Comparison of ENCODE assay signal across 1 cellular context in the genomic region with DNA sequence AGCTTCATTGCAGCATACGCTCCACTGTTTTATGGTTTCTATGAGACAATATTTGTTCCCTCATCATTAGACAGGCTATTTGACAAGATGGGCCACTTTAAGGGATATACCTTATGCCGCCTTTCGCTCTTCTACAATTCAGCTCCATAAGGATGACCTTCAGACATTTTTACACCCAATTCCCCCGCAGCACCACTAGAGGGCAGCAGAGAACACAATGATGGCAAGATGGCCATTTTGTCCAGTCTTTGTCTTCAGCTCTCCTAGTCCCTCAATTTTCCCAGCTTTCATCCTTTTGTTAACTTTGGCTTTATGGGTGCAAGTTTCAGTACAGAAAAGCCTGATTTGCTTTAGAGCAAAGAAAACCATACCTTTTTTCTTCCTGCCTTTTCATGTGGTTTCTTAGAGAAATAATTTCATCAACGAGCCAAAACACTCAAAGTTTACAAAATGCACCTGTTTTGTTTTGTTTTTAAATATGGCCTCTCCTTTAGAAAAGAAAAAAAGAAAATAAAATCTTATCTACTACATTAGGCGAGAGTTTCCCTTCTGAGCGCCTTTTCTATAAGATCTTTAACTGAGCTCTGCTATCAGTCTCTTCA.
A peak's percentile ranks its signal among the peaks of the same experiment; 100 is the strongest.
TF ChIP-seq lines count a peak whose summit lies in the region.

No MANE protein-coding gene starts in this region.

TF ChIP-seq in HepG2, 621 proteins besides CTCF, POLR2A, EP300 and RAD21 (continued from another document and continues in another):
- TF ChIP-seq, protein P1, sequence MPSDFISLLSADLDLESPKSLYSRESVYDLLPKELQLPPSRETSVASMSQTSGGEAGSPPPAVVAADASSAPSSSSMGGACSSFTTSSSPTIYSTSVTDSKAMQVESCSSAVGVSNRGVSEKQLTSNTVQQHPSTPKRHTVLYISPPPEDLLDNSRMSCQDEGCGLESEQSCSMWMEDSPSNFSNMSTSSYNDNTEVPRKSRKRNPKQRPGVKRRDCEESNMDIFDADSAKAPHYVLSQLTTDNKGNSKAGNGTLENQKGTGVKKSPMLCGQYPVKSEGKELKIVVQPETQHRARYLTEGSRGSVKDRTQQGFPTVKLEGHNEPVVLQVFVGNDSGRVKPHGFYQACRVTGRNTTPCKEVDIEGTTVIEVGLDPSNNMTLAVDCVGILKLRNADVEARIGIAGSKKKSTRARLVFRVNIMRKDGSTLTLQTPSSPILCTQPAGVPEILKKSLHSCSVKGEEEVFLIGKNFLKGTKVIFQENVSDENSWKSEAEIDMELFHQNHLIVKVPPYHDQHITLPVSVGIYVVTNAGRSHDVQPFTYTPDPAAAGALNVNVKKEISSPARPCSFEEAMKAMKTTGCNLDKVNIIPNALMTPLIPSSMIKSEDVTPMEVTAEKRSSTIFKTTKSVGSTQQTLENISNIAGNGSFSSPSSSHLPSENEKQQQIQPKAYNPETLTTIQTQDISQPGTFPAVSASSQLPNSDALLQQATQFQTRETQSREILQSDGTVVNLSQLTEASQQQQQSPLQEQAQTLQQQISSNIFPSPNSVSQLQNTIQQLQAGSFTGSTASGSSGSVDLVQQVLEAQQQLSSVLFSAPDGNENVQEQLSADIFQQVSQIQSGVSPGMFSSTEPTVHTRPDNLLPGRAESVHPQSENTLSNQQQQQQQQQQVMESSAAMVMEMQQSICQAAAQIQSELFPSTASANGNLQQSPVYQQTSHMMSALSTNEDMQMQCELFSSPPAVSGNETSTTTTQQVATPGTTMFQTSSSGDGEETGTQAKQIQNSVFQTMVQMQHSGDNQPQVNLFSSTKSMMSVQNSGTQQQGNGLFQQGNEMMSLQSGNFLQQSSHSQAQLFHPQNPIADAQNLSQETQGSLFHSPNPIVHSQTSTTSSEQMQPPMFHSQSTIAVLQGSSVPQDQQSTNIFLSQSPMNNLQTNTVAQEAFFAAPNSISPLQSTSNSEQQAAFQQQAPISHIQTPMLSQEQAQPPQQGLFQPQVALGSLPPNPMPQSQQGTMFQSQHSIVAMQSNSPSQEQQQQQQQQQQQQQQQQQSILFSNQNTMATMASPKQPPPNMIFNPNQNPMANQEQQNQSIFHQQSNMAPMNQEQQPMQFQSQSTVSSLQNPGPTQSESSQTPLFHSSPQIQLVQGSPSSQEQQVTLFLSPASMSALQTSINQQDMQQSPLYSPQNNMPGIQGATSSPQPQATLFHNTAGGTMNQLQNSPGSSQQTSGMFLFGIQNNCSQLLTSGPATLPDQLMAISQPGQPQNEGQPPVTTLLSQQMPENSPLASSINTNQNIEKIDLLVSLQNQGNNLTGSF (CRISPR knock-in tag; IDR thresholded peaks at IDR 0.05) = no peak
- TF ChIP-seq ARNT (IDR thresholded peaks at IDR 0.05) (no peak), ZNF256 (CRISPR knock-in tag; conservative IDR thresholded peaks at IDR 0.05) (no peak), HMGA1 (CRISPR knock-in tag; conservative IDR thresholded peaks at IDR 0.05) (no peak), ZNF776 (CRISPR knock-in tag; IDR thresholded peaks at IDR 0.05) (no peak), PITX1 (CRISPR knock-in tag; IDR thresholded peaks at IDR 0.05) (no peak), TMF1 (CRISPR knock-in tag; IDR thresholded peaks at IDR 0.05; ENCODE audit: low read depth) (no peak), ZBTB42 (CRISPR knock-in tag; IDR thresholded peaks at IDR 0.05) (no peak), NFYB (CRISPR knock-in tag; IDR thresholded peaks at IDR 0.05) (no peak), KDM5A (IDR thresholded peaks at IDR 0.05; ENCODE audit: borderline replicate concordance, low read length) (no peak), TGIF2 (CRISPR knock-in tag; IDR thresholded peaks at IDR 0.05) (no peak), KLF6 (CRISPR knock-in tag; IDR thresholded peaks at IDR 0.05) (no peak), SMARCE1 (IDR thresholded peaks at IDR 0.05; ENCODE audit: borderline replicate concordance) (no peak), HNRNPLL (IDR thresholded peaks at IDR 0.05; ENCODE audit: low read depth, low read length, poor library complexity, severe bottlenecking) (no peak), ZNF564 (CRISPR knock-in tag; IDR thresholded peaks at IDR 0.05) (no peak), ZNF501 (CRISPR knock-in tag; IDR thresholded peaks at IDR 0.05) (no peak), ZNF7 (CRISPR knock-in tag; IDR thresholded peaks at IDR 0.05) (no peak), HOXD1 (CRISPR knock-in tag; IDR thresholded peaks at IDR 0.05) (no peak), ESRRA (CRISPR knock-in tag; IDR thresholded peaks at IDR 0.05; ENCODE audit: low read depth) (no peak), ARHGAP35 (CRISPR knock-in tag; IDR thresholded peaks at IDR 0.05; ENCODE audit: borderline replicate concordance) (no peak), HDAC2 (CRISPR knock-in tag; IDR thresholded peaks at IDR 0.05) (no peak; the same call in 1 of the 2 replicates), ZBTB3 (CRISPR knock-in tag; IDR thresholded peaks at IDR 0.05; ENCODE audit: borderline replicate concordance, low read depth) (no peak), RARA (CRISPR knock-in tag; IDR thresholded peaks at IDR 0.05) (no peak), ZNF749 (CRISPR knock-in tag; IDR thresholded peaks at IDR 0.05; ENCODE audit: borderline replicate concordance) (no peak), ZNF296 (CRISPR knock-in tag; conservative IDR thresholded peaks at IDR 0.05) (no peak), ZNF143 (CRISPR knock-in tag; IDR thresholded peaks at IDR 0.05) (no peak)
- TF ChIP-seq, protein P2, sequence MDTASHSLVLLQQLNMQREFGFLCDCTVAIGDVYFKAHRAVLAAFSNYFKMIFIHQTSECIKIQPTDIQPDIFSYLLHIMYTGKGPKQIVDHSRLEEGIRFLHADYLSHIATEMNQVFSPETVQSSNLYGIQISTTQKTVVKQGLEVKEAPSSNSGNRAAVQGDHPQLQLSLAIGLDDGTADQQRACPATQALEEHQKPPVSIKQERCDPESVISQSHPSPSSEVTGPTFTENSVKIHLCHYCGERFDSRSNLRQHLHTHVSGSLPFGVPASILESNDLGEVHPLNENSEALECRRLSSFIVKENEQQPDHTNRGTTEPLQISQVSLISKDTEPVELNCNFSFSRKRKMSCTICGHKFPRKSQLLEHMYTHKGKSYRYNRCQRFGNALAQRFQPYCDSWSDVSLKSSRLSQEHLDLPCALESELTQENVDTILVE (CRISPR knock-in tag; IDR thresholded peaks at IDR 0.05) = peak; percentile 71
- TF ChIP-seq, protein P3, sequence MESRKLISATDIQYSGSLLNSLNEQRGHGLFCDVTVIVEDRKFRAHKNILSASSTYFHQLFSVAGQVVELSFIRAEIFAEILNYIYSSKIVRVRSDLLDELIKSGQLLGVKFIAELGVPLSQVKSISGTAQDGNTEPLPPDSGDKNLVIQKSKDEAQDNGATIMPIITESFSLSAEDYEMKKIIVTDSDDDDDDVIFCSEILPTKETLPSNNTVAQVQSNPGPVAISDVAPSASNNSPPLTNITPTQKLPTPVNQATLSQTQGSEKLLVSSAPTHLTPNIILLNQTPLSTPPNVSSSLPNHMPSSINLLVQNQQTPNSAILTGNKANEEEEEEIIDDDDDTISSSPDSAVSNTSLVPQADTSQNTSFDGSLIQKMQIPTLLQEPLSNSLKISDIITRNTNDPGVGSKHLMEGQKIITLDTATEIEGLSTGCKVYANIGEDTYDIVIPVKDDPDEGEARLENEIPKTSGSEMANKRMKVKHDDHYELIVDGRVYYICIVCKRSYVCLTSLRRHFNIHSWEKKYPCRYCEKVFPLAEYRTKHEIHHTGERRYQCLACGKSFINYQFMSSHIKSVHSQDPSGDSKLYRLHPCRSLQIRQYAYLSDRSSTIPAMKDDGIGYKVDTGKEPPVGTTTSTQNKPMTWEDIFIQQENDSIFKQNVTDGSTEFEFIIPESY (CRISPR knock-in tag; IDR thresholded peaks at IDR 0.05) = peak; percentile 27; the same call in 1 of the 2 replicates
- TF ChIP-seq, protein P4, sequence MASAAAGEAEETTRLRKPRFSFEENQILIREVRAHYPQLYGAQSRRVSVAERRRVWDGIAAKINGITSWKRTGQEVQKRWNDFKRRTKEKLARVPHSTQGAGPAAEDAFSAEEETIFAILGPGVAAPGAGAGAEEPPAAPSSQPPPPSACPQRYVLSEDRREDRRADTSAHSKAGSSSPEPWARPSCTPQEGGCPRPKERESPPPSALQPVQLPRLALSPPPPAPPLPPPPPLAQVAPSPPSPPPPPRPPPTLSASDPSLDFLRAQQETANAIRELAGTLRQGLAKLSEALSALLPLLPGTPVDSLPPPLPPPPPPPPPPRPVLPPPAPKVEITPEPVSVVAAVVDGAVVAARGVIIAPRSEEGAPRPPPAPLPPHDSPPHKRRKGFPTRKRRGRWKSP (CRISPR knock-in tag; IDR thresholded peaks at IDR 0.05) = no peak
- TF ChIP-seq, protein P5, sequence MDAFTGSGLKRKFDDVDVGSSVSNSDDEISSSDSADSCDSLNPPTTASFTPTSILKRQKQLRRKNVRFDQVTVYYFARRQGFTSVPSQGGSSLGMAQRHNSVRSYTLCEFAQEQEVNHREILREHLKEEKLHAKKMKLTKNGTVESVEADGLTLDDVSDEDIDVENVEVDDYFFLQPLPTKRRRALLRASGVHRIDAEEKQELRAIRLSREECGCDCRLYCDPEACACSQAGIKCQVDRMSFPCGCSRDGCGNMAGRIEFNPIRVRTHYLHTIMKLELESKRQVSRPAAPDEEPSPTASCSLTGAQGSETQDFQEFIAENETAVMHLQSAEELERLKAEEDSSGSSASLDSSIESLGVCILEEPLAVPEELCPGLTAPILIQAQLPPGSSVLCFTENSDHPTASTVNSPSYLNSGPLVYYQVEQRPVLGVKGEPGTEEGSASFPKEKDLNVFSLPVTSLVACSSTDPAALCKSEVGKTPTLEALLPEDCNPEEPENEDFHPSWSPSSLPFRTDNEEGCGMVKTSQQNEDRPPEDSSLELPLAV (CRISPR knock-in tag; conservative IDR thresholded peaks at IDR 0.05; ENCODE audit: low read depth) = no peak
- TF ChIP-seq, protein P6, sequence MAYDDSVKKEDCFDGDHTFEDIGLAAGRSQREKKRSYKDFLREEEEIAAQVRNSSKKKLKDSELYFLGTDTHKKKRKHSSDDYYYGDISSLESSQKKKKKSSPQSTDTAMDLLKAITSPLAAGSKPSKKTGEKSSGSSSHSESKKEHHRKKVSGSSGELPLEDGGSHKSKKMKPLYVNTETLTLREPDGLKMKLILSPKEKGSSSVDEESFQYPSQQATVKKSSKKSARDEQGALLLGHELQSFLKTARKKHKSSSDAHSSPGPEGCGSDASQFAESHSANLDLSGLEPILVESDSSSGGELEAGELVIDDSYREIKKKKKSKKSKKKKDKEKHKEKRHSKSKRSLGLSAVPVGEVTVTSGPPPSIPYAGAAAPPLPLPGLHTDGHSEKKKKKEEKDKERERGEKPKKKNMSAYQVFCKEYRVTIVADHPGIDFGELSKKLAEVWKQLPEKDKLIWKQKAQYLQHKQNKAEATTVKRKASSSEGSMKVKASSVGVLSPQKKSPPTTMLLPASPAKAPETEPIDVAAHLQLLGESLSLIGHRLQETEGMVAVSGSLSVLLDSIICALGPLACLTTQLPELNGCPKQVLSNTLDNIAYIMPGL (CRISPR knock-in tag; IDR thresholded peaks at IDR 0.05; ENCODE audit: borderline replicate concordance in 1 of 2, low read depth in 1 of 2) = no peak; a peak in 1 of 4 replicates
- TF ChIP-seq, protein P7, sequence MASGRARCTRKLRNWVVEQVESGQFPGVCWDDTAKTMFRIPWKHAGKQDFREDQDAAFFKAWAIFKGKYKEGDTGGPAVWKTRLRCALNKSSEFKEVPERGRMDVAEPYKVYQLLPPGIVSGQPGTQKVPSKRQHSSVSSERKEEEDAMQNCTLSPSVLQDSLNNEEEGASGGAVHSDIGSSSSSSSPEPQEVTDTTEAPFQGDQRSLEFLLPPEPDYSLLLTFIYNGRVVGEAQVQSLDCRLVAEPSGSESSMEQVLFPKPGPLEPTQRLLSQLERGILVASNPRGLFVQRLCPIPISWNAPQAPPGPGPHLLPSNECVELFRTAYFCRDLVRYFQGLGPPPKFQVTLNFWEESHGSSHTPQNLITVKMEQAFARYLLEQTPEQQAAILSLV (CRISPR knock-in tag; IDR thresholded peaks at IDR 0.05; ENCODE audit: borderline replicate concordance) = no peak
- TF ChIP-seq, protein P8, sequence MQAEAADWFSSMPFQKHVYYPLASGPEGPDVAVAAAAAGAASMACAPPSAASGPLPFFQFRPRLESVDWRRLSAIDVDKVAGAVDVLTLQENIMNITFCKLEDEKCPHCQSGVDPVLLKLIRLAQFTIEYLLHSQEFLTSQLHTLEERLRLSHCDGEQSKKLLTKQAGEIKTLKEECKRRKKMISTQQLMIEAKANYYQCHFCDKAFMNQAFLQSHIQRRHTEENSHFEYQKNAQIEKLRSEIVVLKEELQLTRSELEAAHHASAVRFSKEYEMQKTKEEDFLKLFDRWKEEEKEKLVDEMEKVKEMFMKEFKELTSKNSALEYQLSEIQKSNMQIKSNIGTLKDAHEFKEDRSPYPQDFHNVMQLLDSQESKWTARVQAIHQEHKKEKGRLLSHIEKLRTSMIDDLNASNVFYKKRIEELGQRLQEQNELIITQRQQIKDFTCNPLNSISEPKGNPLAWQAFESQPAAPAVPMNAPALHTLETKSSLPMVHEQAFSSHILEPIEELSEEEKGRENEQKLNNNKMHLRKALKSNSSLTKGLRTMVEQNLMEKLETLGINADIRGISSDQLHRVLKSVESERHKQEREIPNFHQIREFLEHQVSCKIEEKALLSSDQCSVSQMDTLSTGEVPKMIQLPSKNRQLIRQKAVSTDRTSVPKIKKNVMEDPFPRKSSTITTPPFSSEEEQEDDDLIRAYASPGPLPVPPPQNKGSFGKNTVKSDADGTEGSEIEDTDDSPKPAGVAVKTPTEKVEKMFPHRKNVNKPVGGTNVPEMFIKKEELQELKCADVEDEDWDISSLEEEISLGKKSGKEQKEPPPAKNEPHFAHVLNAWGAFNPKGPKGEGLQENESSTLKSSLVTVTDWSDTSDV (CRISPR knock-in tag; IDR thresholded peaks at IDR 0.05) = no peak
- TF ChIP-seq, protein P9, sequence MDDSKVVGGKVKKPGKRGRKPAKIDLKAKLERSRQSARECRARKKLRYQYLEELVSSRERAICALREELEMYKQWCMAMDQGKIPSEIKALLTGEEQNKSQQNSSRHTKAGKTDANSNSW (CRISPR knock-in tag; IDR thresholded peaks at IDR 0.05; ENCODE audit: borderline replicate concordance) = no peak
- TF ChIP-seq, protein P10, sequence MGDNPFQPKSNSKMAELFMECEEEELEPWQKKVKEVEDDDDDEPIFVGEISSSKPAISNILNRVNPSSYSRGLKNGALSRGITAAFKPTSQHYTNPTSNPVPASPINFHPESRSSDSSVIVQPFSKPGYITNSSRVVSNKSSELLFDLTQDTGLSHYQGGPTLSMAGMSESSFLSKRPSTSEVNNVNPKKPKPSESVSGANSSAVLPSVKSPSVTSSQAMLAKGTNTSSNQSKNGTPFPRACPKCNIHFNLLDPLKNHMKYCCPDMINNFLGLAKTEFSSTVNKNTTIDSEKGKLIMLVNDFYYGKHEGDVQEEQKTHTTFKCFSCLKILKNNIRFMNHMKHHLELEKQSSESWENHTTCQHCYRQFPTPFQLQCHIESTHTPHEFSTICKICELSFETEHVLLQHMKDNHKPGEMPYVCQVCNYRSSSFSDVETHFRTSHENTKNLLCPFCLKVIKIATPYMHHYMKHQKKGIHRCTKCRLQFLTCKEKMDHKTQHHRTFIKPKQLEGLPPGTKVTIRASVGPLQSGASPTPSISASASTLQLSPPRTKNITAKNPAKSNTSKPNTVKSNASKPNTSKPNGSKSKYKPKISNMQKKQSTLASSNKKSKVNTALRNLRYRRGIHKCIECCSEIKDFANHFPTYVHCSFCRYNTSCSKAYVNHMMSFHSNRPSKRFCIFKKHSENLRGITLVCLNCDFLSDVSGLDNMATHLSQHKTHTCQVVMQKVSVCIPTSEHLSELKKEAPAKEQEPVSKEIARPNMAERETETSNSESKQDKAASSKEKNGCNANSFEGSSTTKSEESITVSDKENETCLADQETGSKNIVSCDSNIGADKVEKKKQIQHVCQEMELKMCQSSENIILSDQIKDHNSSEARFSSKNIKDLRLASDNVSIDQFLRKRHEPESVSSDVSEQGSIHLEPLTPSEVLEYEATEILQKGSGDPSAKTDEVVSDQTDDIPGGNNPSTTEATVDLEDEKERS (CRISPR knock-in tag; IDR thresholded peaks at IDR 0.05) = no peak
